8 cellular contexts compared by ENCODE assay signal in genomic region chr10:130190065-130190736, GRCh38. TPM values are rescaled to one million over a fixed set of nuclear protein-coding genes. Genes with fewer than 3 reads are reported as not detected.
DNase-seq lines count a peak whose midpoint lies in the region; ATAC-seq, FAIRE-seq and TF ChIP-seq lines count a peak whose summit lies in the region.

No MANE protein-coding gene starts in this region.

- peak overlapping the region; percentile 8 for H2AFZ ChIP-seq in neural cell (ENCODE audit: low read depth, low read length)

- no peak overlapping the region for H3K27ac ChIP-seq in neural cell (ENCODE audit: low read length)

- H3K27ac Mint-ChIP-seq in Caco-2 (ENCODE audit: unreplicated experiment): no peak overlapping the region

- DNase-seq in Caco-2 (peak; percentile 84 to 94), HPDE6-E6E7 (ENCODE audit: extremely low spot score) (peak; percentile 75), RCC 7860 (ENCODE audit: low spot score) (peak; percentile 47), foreskin fibroblast (peak; percentile 74 to 93)
- peak; percentile 80 for DNase-seq in activated T-helper 9 cell treated with anti-CD3 and anti-CD28 coated beads, Interleukin-2, amount 50 U/mL, for 16 hours (ENCODE audit: low read depth)
- DNase-seq in stimulated activated naive CD4-positive, alpha-beta T cell treated with Interleukin-2 at 50 U/mL for 16 hours (lab: John Stamatoyannopoulos, UW): peak; percentile 82

- H3K9me3 ChIP-seq in Caco-2 (no peaks in the 10 kb centered on the region), neural cell (ENCODE audit: low read length) (no peaks in the 10 kb centered on the region)

- peak overlapping the region; percentile 62 for H3K9ac ChIP-seq in neural cell (ENCODE audit: low read length)

- no TSS peak for BruUV-seq in Caco-2 (replicated peaks; lab: Mats Ljungman, UMichigan)

- no peaks in the 10 kb centered on the region for H3K9me3 Mint-ChIP-seq in Caco-2 (ENCODE audit: unreplicated experiment)

- no peak overlapping the region for H3K4me2 ChIP-seq in neural cell (ENCODE audit: low read length)

- CTCF ChIA-PET in Caco-2 (lab: Charles Lee): interaction anchor here (0.6 to 1.4 kb wide), 5 partner anchors 10 to 1685 kb away, joined by 3 to 5 read pairs (median 5); partner anchors contain the start of gene C10orf143

- peak; percentile 16 for TF ChIP-seq EP300 in neural cell (conservative IDR thresholded peaks at IDR 0.05; ENCODE audit: poor library complexity, severe bottlenecking)

- FAIRE-seq in RCC 7860 (lab: Jason Lieb, UNC): no peak

- H3K4me3 ChIP-seq in Caco-2 (ENCODE audit: low read depth, low read length) (peak overlapping the region; percentile 86), foreskin fibroblast (ENCODE audit: low read depth in 1 of 2, low read length in 2 of 2) (peak overlapping the region; percentile 54 to 57), neural cell (ENCODE audit: low read length) (peak overlapping the region; percentile 77)

- TF ChIP-seq RAD21 in neural cell (conservative IDR thresholded peaks at IDR 0.05): peak; percentile 100

- H3K27me3 ChIP-seq in Caco-2 (replicated peaks; ENCODE audit: control insufficient read depth, insufficient read depth, low read length) (no peaks in the 10 kb centered on the region), neural cell (ENCODE audit: insufficient read depth, low read depth, low read length) (no peaks in the 10 kb centered on the region)

- no peaks in the 10 kb centered on the region for H3K79me2 ChIP-seq in neural cell (replicated peaks; ENCODE audit: insufficient read depth, low read length)

- H3K4me3 Mint-ChIP-seq in Caco-2 (ENCODE audit: unreplicated experiment): peak overlapping the region; percentile 60

- H3K9me2 ChIP-seq in neural cell (ENCODE audit: insufficient read depth, low read length): no peaks in the 10 kb centered on the region

- peak; percentile 95 for ATAC-seq in GM19468 (IDR thresholded peaks at IDR 0.05; ENCODE audit: extremely low read depth, unreplicated experiment)

- H3F3A ChIP-seq in neural cell (ENCODE audit: insufficient read depth, low read length, poor library complexity, severe bottlenecking): no peaks in the 10 kb centered on the region

- peaks cover 45% of the 10 kb centered on the region for H3K36me3 Mint-ChIP-seq in Caco-2 (ENCODE audit: insufficient read depth, unreplicated experiment)

- no peaks in the 10 kb centered on the region for H3K4me1 Mint-ChIP-seq in Caco-2 (ENCODE audit: low read depth, unreplicated experiment)

- POLR2A ChIA-PET in Caco-2 (lab: Charles Lee): no interaction called here

- intact Hi-C loops in Caco-2 (cut with micrococcal nuclease; ENCODE audit: unreplicated experiment): loop anchor here (1.0 kb wide), 1 partner anchor 1685 kb away; no protein-coding TSS in a partner anchor

- H3K4me1 ChIP-seq in Caco-2: no peaks in the 10 kb centered on the region

- no peaks in the 10 kb centered on the region for H3K27me3 Mint-ChIP-seq in Caco-2 (ENCODE audit: insufficient read depth, unreplicated experiment)

- peak; percentile 92 to 99 for TF ChIP-seq CTCF in Caco-2 (IDR thresholded peaks at IDR 0.05; ENCODE audit: insufficient read depth in 1 of 2, low read depth in 1 of 2, low read length in 1 of 2, severe bottlenecking in 1 of 2, unreplicated experiment in 1 of 2)
- TF ChIP-seq CTCF in foreskin fibroblast (IDR thresholded peaks at IDR 0.05; ENCODE audit: low read depth, low read length): peak; percentile 93
- TF ChIP-seq CTCF in neural cell (IDR thresholded peaks at IDR 0.05; ENCODE audit: poor library complexity, severe bottlenecking): peak; percentile 100

- no peaks in the 10 kb centered on the region for H4K20me1 ChIP-seq in neural cell (ENCODE audit: insufficient read depth)

- H3K36me3 ChIP-seq in Caco-2 (ENCODE audit: control insufficient read depth, insufficient read depth, low read length) (no peaks in the 10 kb centered on the region), neural cell (ENCODE audit: insufficient read depth, low read length) (no peaks in the 10 kb centered on the region)

TF ChIP-seq in neural cell, 6 proteins besides CTCF, POLR2A, EP300 and RAD21:
- TF ChIP-seq REST (IDR thresholded peaks at IDR 0.05; ENCODE audit: borderline replicate concordance): no peak
- TF ChIP-seq MXI1 (conservative IDR thresholded peaks at IDR 0.05; ENCODE audit: poor library complexity, severe bottlenecking): peak; percentile 90
- TF ChIP-seq POLR2AphosphoS5 (IDR thresholded peaks at IDR 0.05): no peak
- TF ChIP-seq SMC3 (conservative IDR thresholded peaks at IDR 0.05; ENCODE audit: poor library complexity): peak; percentile 100

RNA-seq across cellular contexts. Expression of gene GLRX3, which starts 54.0 kb away (rescaled TPM):
- 191 and 195 TPM in 2 replicates for total RNA-seq in Caco-2 (2022)
- polyA plus RNA-seq in neural cell: 118 and 170 TPM in 2 replicates
- polyA minus RNA-seq in neural cell: 52.8 and 60.3 TPM in 2 replicates
